ENCODE assay signal across 23 cellular contexts in the genomic region with DNA sequence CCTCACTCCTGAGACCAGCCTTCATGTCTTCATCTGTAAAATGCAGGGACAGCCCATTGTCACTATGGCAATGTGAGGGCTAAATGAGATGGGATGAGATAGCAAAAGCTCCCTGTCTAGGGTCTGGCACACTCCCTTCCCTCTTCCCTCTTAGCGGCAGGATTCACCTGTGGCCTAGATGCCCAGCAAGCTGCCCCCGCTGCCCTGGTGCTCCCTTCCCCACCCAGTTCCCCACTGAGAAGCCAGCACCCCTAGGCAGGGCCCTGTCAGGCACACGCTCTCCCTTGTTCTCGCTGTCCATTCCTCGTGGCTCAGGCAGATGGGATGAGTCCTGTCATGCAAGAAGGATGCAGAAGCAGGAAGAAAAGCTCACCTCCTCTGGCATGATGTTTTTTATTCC.
"Had no signal": no experiment of that assay in that cellular context is flagged by ENCODE, and none has a peak within 500 bp of the region (broad histone marks: within the 10 kb centered on the region; RNA-seq: fewer than 3 reads in every experiment).

No MANE protein-coding gene starts in this region.

- H3K9me3 Mint-ChIP-seq: dendritic cell treated with granulocyte-macrophage colony-stimulating factor and Interleukin-4, amounts not matched to agents 40 ng/mL and 50 ng/mL, for 4 days; effector memory CD8-positive, alpha-beta T cell had no signal

- H3K4me3 ChIP-seq: colonic mucosa, esophagus squamous epithelium, gastrocnemius medialis, heart right ventricle, left lung, lower lobe of right lung, mucosa of descending colon had no signal

- H3K4me3 Mint-ChIP-seq: dendritic cell treated with granulocyte-macrophage colony-stimulating factor and Interleukin-4, amounts not matched to agents 40 ng/mL and 50 ng/mL, for 4 days; effector memory CD8-positive, alpha-beta T cell; endodermal cell; mesothelial cell of epicardium had no signal

- H3K4me1 ChIP-seq: colonic mucosa, gastrocnemius medialis, left lung had no signal

- DNase-seq: colonic mucosa; cortex of kidney; effector CD8-positive, alpha-beta T cell; effector memory CD8-positive, alpha-beta T cell; endodermal cell; erythroblast; esophagus squamous epithelium; foreskin fibroblast; foreskin melanocyte; gastrocnemius medialis; glutamatergic neuron; head of caudate nucleus; heart right ventricle; hippocampal formation; left cardiac atrium; left lung; left ventricle myocardium superior; lower lobe of right lung; mesenchymal stem cell; mucosa of descending colon had no signal

- H3K27me3 Mint-ChIP-seq: dendritic cell treated with granulocyte-macrophage colony-stimulating factor and Interleukin-4, amounts not matched to agents 40 ng/mL and 50 ng/mL, for 4 days; effector memory CD8-positive, alpha-beta T cell had no signal

- H3K27ac Mint-ChIP-seq: dendritic cell treated with granulocyte-macrophage colony-stimulating factor and Interleukin-4, amounts not matched to agents 40 ng/mL and 50 ng/mL, for 4 days; effector memory CD8-positive, alpha-beta T cell; endodermal cell; mesothelial cell of epicardium had no signal

- H3K36me3 Mint-ChIP-seq: mesothelial cell of epicardium had no signal

- H3K27ac ChIP-seq: colonic mucosa, epithelial cell of prostate, esophagus squamous epithelium, gastrocnemius medialis, heart right ventricle, left lung, lower lobe of right lung had no signal

- H3K9me3 ChIP-seq: colonic mucosa, esophagus squamous epithelium, gastrocnemius medialis, heart right ventricle, left lung, lower lobe of right lung, mucosa of descending colon had no signal

- H3K36me3 ChIP-seq: colonic mucosa, esophagus squamous epithelium, gastrocnemius medialis, heart right ventricle, left lung, lower lobe of right lung had no signal

- H3K4me1 Mint-ChIP-seq: endodermal cell, mesothelial cell of epicardium had no signal

- H3K27me3 ChIP-seq: colonic mucosa, esophagus squamous epithelium, gastrocnemius medialis had no signal
